1 cellular context compared by ENCODE assay signal in genomic region chr10:49257159-49257558, GRCh38.
TF ChIP-seq lines count a peak whose summit lies in the region.

No MANE protein-coding gene starts in this region.

TF ChIP-seq in K562, 482 proteins besides CTCF, POLR2A, EP300 and RAD21 (continued from another document and continues in another):
- TF ChIP-seq ELK1 (CRISPR knock-in tag; IDR thresholded peaks at IDR 0.05) (no peak), ZNF79 (CRISPR knock-in tag; IDR thresholded peaks at IDR 0.05; ENCODE audit: low read depth) (0 out of 2 replicates have a peak, but pooled peaks have one; percentile 33), GABPB2 (CRISPR knock-in tag; conservative IDR thresholded peaks at IDR 0.05) (no peak), ZNF175 (CRISPR knock-in tag; IDR thresholded peaks at IDR 0.05; ENCODE audit: low read depth) (peak; percentile 93), ZC3H4 (CRISPR knock-in tag; IDR thresholded peaks at IDR 0.05; ENCODE audit: borderline replicate concordance) (no peak), ZNF253 (CRISPR knock-in tag; conservative IDR thresholded peaks at IDR 0.05) (no peak), ZBED1 (IDR thresholded peaks at IDR 0.05) (no peak), CTBP1 (IDR thresholded peaks at IDR 0.05; ENCODE audit: borderline replicate concordance) (no peak), FOXJ2 (tag; IDR thresholded peaks at IDR 0.05) (no peak), POLR3A (IDR thresholded peaks at IDR 0.05; ENCODE audit: borderline replicate concordance, extremely low read depth, insufficient read depth, insufficient read length) (no peak), TBL1XR1 (IDR thresholded peaks at IDR 0.05; ENCODE audit: low read length in 2 of 2) (no peak), REST (CRISPR knock-in tag; IDR thresholded peaks at IDR 0.05; ENCODE audit: low read depth) (no peak), IRF2 (CRISPR knock-in tag; IDR thresholded peaks at IDR 0.05) (no peak), NFIC (IDR thresholded peaks at IDR 0.05) (no peak), HIVEP1 (CRISPR knock-in tag; IDR thresholded peaks at IDR 0.05) (0 out of 2 replicates have a peak, but pooled peaks have one; percentile 18), NFIX (CRISPR knock-in tag; IDR thresholded peaks at IDR 0.05; ENCODE audit: low read depth) (no peak), PHTF2 (CRISPR knock-in tag; IDR thresholded peaks at IDR 0.05) (0 out of 2 replicates have a peak, but pooled peaks have one; percentile 56), BACH1 (tag; IDR thresholded peaks at IDR 0.05) (peak; percentile 73), NR1H2 (CRISPR knock-in tag; IDR thresholded peaks at IDR 0.05) (no peak), C11orf30 (IDR thresholded peaks at IDR 0.05; ENCODE audit: low read depth) (no peak), ZKSCAN8 (CRISPR knock-in tag; IDR thresholded peaks at IDR 0.05) (no peak), XRCC5 (IDR thresholded peaks at IDR 0.05; ENCODE audit: low read depth, low read length) (no peak), ZNF764 (CRISPR knock-in tag; IDR thresholded peaks at IDR 0.05; ENCODE audit: low read depth) (no peak), ZNF644 (tag; IDR thresholded peaks at IDR 0.05; ENCODE audit: low read depth) (peak; percentile 68; the same call in 1 of the 2 replicates), HOMEZ (CRISPR knock-in tag; IDR thresholded peaks at IDR 0.05) (no peak), BCOR (IDR thresholded peaks at IDR 0.05) (no peak), EHMT2 (IDR thresholded peaks at IDR 0.05) (no peak), CREB3L1 (IDR thresholded peaks at IDR 0.05; ENCODE audit: borderline replicate concordance, low read depth) (no peak), GTF3C2 (IDR thresholded peaks at IDR 0.05; ENCODE audit: borderline replicate concordance, extremely low read depth, insufficient read length) (no peak), DIDO1 (tag; IDR thresholded peaks at IDR 0.05; ENCODE audit: low read depth) (no peak), SMARCE1 (IDR thresholded peaks at IDR 0.05) (no peak), SP1 (CRISPR knock-in tag; IDR thresholded peaks at IDR 0.05) (no peak), PTBP1 (IDR thresholded peaks at IDR 0.05; ENCODE audit: low read depth, low read length) (no peak), CXXC5 (CRISPR knock-in tag; IDR thresholded peaks at IDR 0.05) (peak; percentile 47; the same call in 1 of the 2 replicates), KDM5B (IDR thresholded peaks at IDR 0.05; ENCODE audit: insufficient replicate concordance, low read depth, low read length) (no peak), ETV5 (CRISPR knock-in tag; IDR thresholded peaks at IDR 0.05; ENCODE audit: low read depth) (no peak), MTA2 (IDR thresholded peaks at IDR 0.05; ENCODE audit: low read depth) (no peak), FOXP4 (CRISPR knock-in tag; IDR thresholded peaks at IDR 0.05; ENCODE audit: borderline replicate concordance) (no peak), DPF2 (IDR thresholded peaks at IDR 0.05) (no peak), POLR2B (IDR thresholded peaks at IDR 0.05; ENCODE audit: low read depth, partially characterized antibody) (no peak)
- TF ChIP-seq, protein P1, sequence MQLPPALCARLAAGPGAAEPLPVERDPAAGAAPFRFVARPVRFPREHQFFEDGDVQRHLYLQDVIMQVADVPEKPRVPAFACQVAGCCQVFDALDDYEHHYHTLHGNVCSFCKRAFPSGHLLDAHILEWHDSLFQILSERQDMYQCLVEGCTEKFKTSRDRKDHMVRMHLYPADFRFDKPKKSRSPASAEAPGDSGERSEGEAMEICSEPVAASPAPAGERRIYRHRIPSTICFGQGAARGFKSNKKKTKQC (CRISPR knock-in tag; IDR thresholded peaks at IDR 0.05) = no peak
- TF ChIP-seq, protein P2, sequence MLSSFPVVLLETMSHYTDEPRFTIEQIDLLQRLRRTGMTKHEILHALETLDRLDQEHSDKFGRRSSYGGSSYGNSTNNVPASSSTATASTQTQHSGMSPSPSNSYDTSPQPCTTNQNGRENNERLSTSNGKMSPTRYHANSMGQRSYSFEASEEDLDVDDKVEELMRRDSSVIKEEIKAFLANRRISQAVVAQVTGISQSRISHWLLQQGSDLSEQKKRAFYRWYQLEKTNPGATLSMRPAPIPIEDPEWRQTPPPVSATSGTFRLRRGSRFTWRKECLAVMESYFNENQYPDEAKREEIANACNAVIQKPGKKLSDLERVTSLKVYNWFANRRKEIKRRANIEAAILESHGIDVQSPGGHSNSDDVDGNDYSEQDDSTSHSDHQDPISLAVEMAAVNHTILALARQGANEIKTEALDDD (IDR thresholded peaks at IDR 0.05) = no peak
- TF ChIP-seq, protein P3, sequence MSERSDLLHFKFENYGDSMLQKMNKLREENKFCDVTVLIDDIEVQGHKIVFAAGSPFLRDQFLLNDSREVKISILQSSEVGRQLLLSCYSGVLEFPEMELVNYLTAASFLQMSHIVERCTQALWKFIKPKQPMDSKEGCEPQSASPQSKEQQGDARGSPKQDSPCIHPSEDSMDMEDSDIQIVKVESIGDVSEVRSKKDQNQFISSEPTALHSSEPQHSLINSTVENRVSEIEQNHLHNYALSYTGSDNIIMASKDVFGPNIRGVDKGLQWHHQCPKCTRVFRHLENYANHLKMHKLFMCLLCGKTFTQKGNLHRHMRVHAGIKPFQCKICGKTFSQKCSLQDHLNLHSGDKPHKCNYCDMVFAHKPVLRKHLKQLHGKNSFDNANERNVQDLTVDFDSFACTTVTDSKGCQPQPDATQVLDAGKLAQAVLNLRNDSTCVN (CRISPR knock-in tag; IDR thresholded peaks at IDR 0.05) = no peak
- TF ChIP-seq, protein P4, sequence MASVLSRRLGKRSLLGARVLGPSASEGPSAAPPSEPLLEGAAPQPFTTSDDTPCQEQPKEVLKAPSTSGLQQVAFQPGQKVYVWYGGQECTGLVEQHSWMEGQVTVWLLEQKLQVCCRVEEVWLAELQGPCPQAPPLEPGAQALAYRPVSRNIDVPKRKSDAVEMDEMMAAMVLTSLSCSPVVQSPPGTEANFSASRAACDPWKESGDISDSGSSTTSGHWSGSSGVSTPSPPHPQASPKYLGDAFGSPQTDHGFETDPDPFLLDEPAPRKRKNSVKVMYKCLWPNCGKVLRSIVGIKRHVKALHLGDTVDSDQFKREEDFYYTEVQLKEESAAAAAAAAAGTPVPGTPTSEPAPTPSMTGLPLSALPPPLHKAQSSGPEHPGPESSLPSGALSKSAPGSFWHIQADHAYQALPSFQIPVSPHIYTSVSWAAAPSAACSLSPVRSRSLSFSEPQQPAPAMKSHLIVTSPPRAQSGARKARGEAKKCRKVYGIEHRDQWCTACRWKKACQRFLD (CRISPR knock-in tag; IDR thresholded peaks at IDR 0.05) = peak; percentile 91
- TF ChIP-seq, protein P5, sequence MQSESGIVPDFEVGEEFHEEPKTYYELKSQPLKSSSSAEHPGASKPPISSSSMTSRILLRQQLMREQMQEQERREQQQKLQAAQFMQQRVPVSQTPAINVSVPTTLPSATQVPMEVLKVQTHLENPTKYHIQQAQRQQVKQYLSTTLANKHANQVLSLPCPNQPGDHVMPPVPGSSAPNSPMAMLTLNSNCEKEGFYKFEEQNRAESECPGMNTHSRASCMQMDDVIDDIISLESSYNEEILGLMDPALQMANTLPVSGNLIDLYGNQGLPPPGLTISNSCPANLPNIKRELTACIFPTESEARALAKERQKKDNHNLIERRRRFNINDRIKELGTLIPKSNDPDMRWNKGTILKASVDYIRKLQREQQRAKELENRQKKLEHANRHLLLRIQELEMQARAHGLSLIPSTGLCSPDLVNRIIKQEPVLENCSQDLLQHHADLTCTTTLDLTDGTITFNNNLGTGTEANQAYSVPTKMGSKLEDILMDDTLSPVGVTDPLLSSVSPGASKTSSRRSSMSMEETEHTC (IDR thresholded peaks at IDR 0.05) = no peak
